6 cellular contexts compared by ENCODE assay signal in genomic region chr11:66315921-66316811, GRCh38. TPM values are rescaled to one million over a fixed set of nuclear protein-coding genes. Genes with fewer than 3 reads are reported as not detected.
A peak's percentile ranks its signal among the peaks of the same experiment; 100 is the strongest.
DNase-seq lines count a peak whose midpoint lies in the region; FAIRE-seq and TF ChIP-seq lines count a peak whose summit lies in the region.

No MANE protein-coding gene starts in this region.

- H3K27me3 Mint-ChIP-seq in MCF 10A (ENCODE audit: insufficient read depth, unreplicated experiment): no peaks in the 10 kb centered on the region
- H3K27me3 Mint-ChIP-seq in type B pancreatic cell: peaks cover 3% of the 10 kb centered on the region

- DNase-seq in MCF 10A (ENCODE audit: unreplicated experiment): no peak
- no peak for DNase-seq in mammary epithelial cell
- no peak for DNase-seq in keratinocyte (ENCODE audit: low read depth, low spot score)
- no peak for DNase-seq in type B pancreatic cell (ENCODE audit: extremely low spot score, unreplicated experiment)
- no peak for DNase-seq in NAMALWA (ENCODE audit: low spot score)
- DNase-seq in NCI-H1436 treated with DMSO at 0.1 percent for 48 hours (lab: John Stamatoyannopoulos, UW): no peak

- no peak for FAIRE-seq in keratinocyte (lab: Jason Lieb, UNC)

- H3K36me3 ChIP-seq in mammary epithelial cell (ENCODE audit: insufficient read depth, low read length) (no peaks in the 10 kb centered on the region), keratinocyte (ENCODE audit: control insufficient read depth in 2 of 2, extremely low read depth in 1 of 2, insufficient read depth in 2 of 2, low read length in 2 of 2) (no peaks in the 10 kb centered on the region)

- H3K36me3 Mint-ChIP-seq in MCF 10A (ENCODE audit: insufficient read depth, unreplicated experiment) (no peaks in the 10 kb centered on the region), type B pancreatic cell (no peaks in the 10 kb centered on the region)

- 85% methylated on average over 24 of the region's 52 CpGs for WGBS in mammary epithelial cell (ENCODE audit: low coverage, missing lambda C conversion rate)

- in situ Hi-C loops in mammary epithelial cell (cut with MboI; ENCODE audit: low sequenced_read_pairs in 2 of 2): no loop called here

- TF ChIP-seq CTCF in MCF 10A (IDR thresholded peaks at IDR 0.05; ENCODE audit: unreplicated experiment) (no peak), mammary epithelial cell (conservative IDR thresholded peaks at IDR 0.05 in 1 of 2, IDR thresholded peaks at IDR 0.05 in 1 of 2; ENCODE audit: extremely low read depth in 1 of 2, insufficient read depth in 1 of 2, low read depth in 1 of 2, low read length in 2 of 2) (no peak), keratinocyte (optimal IDR thresholded peaks at IDR 0.05 in 1 of 3, IDR thresholded peaks at IDR 0.05 in 1 of 3, conservative IDR thresholded peaks at IDR 0.05 in 1 of 3; ENCODE audit: extremely low read depth in 1 of 3, insufficient read depth in 2 of 3, low read length in 3 of 3) (no peak), type B pancreatic cell (conservative IDR thresholded peaks at IDR 0.05) (no peak)

- H3K79me2 ChIP-seq in mammary epithelial cell (ENCODE audit: insufficient read depth, low read length): no peaks in the 10 kb centered on the region
- no peaks in the 10 kb centered on the region for H3K79me2 ChIP-seq in keratinocyte (ENCODE audit: control insufficient read depth, insufficient read depth, low read length)

- intact Hi-C loops in MCF 10A (cut with micrococcal nuclease): no loop called here
- intact Hi-C loops in mammary epithelial cell (cut with micrococcal nuclease): no loop called here

- H3K4me1 ChIP-seq in mammary epithelial cell (ENCODE audit: insufficient read depth, low read length) (peaks cover 17% of the 10 kb centered on the region), keratinocyte (ENCODE audit: control insufficient read depth, extremely low read depth, insufficient read depth, low read length) (peaks cover 16% of the 10 kb centered on the region)

- H3K9ac ChIP-seq in mammary epithelial cell (ENCODE audit: insufficient read depth, low read length): no peak overlapping the region
- H3K9ac ChIP-seq in keratinocyte (ENCODE audit: control insufficient read depth, extremely low read depth, insufficient read depth, low read length): no peak overlapping the region

- H2AFZ ChIP-seq in mammary epithelial cell (ENCODE audit: low read depth, low read length): no peak overlapping the region
- H2AFZ ChIP-seq in keratinocyte (ENCODE audit: control insufficient read depth, low read length): peak overlapping the region; percentile 26

- dilution Hi-C loops in mammary epithelial cell (cut with HindIII; ENCODE audit: low sequenced_read_pairs): no loop called here
- dilution Hi-C loops in keratinocyte (cut with MboI; ENCODE audit: extremely low pct_ligation_motif_present, low sequenced_read_pairs): no loop called here

- POLR2A ChIA-PET in MCF 10A (lab: Yijun Ruan, JAX): interaction anchor here (0.7 to 2.2 kb wide), 2 partner anchors 15 to 27 kb away, joined by 4 to 5 read pairs; partner anchors contain the start of gene YIF1A

- H3K4me3 ChIP-seq in mammary epithelial cell (replicated peaks in 1 of 3; ENCODE audit: insufficient read depth in 1 of 3, low read depth in 2 of 3, low read length in 3 of 3) (no peak overlapping the region), keratinocyte (ENCODE audit: control insufficient read depth in 2 of 3, extremely low read depth in 1 of 3, insufficient read depth in 2 of 3, low read depth in 1 of 3, low read length in 3 of 3) (no peak overlapping the region)

- no peaks in the 10 kb centered on the region for H3K9me3 ChIP-seq in mammary epithelial cell (replicated peaks; ENCODE audit: insufficient read depth, low read length)
- H3K9me3 ChIP-seq in keratinocyte (ENCODE audit: control insufficient read depth, low read depth, low read length): no peaks in the 10 kb centered on the region

- H3K9me3 Mint-ChIP-seq in MCF 10A (ENCODE audit: unreplicated experiment) (no peaks in the 10 kb centered on the region), type B pancreatic cell (peaks cover 6% of the 10 kb centered on the region)

- BruUV-seq in MCF 10A (replicated peaks; lab: Mats Ljungman, UMichigan) (no TSS peak), mammary epithelial cell (replicated peaks; lab: Mats Ljungman, UMichigan) (no TSS peak)

- H3K4me1 Mint-ChIP-seq in MCF 10A (ENCODE audit: insufficient read depth, unreplicated experiment) (peaks cover 25% of the 10 kb centered on the region), type B pancreatic cell (ENCODE audit: unreplicated experiment) (peaks cover 29% of the 10 kb centered on the region)

- H3K27me3 ChIP-seq in mammary epithelial cell (ENCODE audit: insufficient read depth, low read length): no peaks in the 10 kb centered on the region
- peaks cover 11% of the 10 kb centered on the region for H3K27me3 ChIP-seq in keratinocyte (ENCODE audit: control insufficient read depth, extremely low read depth, insufficient read depth, low read length)

- H3K4me2 ChIP-seq in mammary epithelial cell (ENCODE audit: insufficient read depth, low read depth, low read length) (no peak overlapping the region), keratinocyte (ENCODE audit: control insufficient read depth, extremely low read depth, insufficient read depth, low read depth, low read length) (peak overlapping the region; percentile 16)

- H3K4me3 Mint-ChIP-seq in MCF 10A (ENCODE audit: unreplicated experiment) (no peak overlapping the region), type B pancreatic cell (peak overlapping the region; percentile 46)

- H4K20me1 ChIP-seq in mammary epithelial cell (ENCODE audit: insufficient read depth, low read length): no peaks in the 10 kb centered on the region
- no peaks in the 10 kb centered on the region for H4K20me1 ChIP-seq in keratinocyte (ENCODE audit: control insufficient read depth, extremely low read depth, insufficient read depth, low read length)

- no peaks in the 10 kb centered on the region for H3K9me1 ChIP-seq in keratinocyte (ENCODE audit: control insufficient read depth, extremely low read depth, insufficient read depth, low read length)

- CTCF ChIA-PET in MCF 10A (lab: Yijun Ruan, JAX): interaction anchor here (0.6 kb wide), 1 partner anchor 121 kb away, joined by 3 read pairs; no protein-coding TSS in a partner anchor
- CTCF ChIA-PET in mammary epithelial cell (lab: Charles Lee; ENCODE audit: low non-redundant PET): no interaction called here

- H3K27ac ChIP-seq in mammary epithelial cell (ENCODE audit: insufficient read depth, low read depth, low read length) (no peak overlapping the region), keratinocyte (ENCODE audit: control insufficient read depth, insufficient read depth, low read length) (no peak overlapping the region)

- H3K27ac Mint-ChIP-seq in MCF 10A (ENCODE audit: low read depth, unreplicated experiment): peak overlapping the region; percentile 77
- peak overlapping the region; percentile 40 for H3K27ac Mint-ChIP-seq in type B pancreatic cell

RNA-seq across cellular contexts. Expression of gene CD248, which starts 0.7 kb away (rescaled TPM):
- total RNA-seq in MCF 10A (2022) (not detected in 2 replicates), mammary epithelial cell (under 1 TPM in 1 of 2 donors, not detected in 1; 0.67 TPM), type B pancreatic cell (ENCODE audit: low replicate concordance) (0.76 and 31.9 TPM in 2 replicates)
- polyA plus RNA-seq in mammary epithelial cell (not detected), keratinocyte (0.02 to 0.40 TPM (median 0.12 TPM) in 3 replicates)
- polyA minus RNA-seq in mammary epithelial cell (not detected), keratinocyte (0.23 to 0.52 TPM in 2 of 3 replicates, not detected in the other)
- 0.37 TPM for polyA plus RNA-seq in keratinocyte (2011; ENCODE audit: low read depth)
- polyA plus RNA-seq in keratinocyte (2011; cell fraction: cytosol; rRNA removed): 0.05 and 0.06 TPM in 2 replicates
- 0.31 and 0.40 TPM in 2 replicates for polyA plus RNA-seq in keratinocyte (2011; cell fraction: nucleus; rRNA removed)
- 0.06 and 1.2 TPM in 2 replicates for polyA plus RNA-seq in keratinocyte (2012; ENCODE audit: low replicate concordance)
- polyA minus RNA-seq in keratinocyte (2011; cell fraction: cytosol; rRNA and poly(A)+ RNA removed): not detected
- polyA minus RNA-seq in keratinocyte (2011; cell fraction: nucleus; rRNA and poly(A)+ RNA removed): 0.21 TPM in 1 of 2 replicates, not detected in the other

RNA-seq across cellular contexts. Expression of gene RIN1, which starts 20.1 kb away (rescaled TPM):
- total RNA-seq in MCF 10A (2022): 38.7 and 50.2 TPM in 2 replicates
- 10 to 100 TPM; 28.5 to 75.6 TPM for total RNA-seq in mammary epithelial cell
- polyA plus RNA-seq in mammary epithelial cell: 22.4 TPM
- polyA minus RNA-seq in mammary epithelial cell: 25.0 TPM
- 10.6 to 18.6 TPM (median 16.1 TPM) in 3 replicates for polyA plus RNA-seq in keratinocyte
- 7.9 TPM for polyA plus RNA-seq in keratinocyte (2011; ENCODE audit: low read depth)
- polyA plus RNA-seq in keratinocyte (2011; cell fraction: cytosol; rRNA removed): 6.2 and 20.7 TPM in 2 replicates
- 19.3 and 34.2 TPM in 2 replicates for polyA plus RNA-seq in keratinocyte (2011; cell fraction: nucleus; rRNA removed)
- 28.8 and 29.9 TPM in 2 replicates for polyA plus RNA-seq in keratinocyte (2012; ENCODE audit: low replicate concordance)
- polyA minus RNA-seq in keratinocyte: 7.6 to 19.7 TPM (median 10.7 TPM) in 3 replicates
- 44.9 TPM for polyA minus RNA-seq in keratinocyte (2011; cell fraction: cytosol; rRNA and poly(A)+ RNA removed)
- 20.1 and 21.6 TPM in 2 replicates for polyA minus RNA-seq in keratinocyte (2011; cell fraction: nucleus; rRNA and poly(A)+ RNA removed)
- 2.8 and 9.5 TPM in 2 replicates for total RNA-seq in type B pancreatic cell (ENCODE audit: low replicate concordance)

RNA-seq across cellular contexts. Expression of gene TMEM151A, which starts 24.5 kb away (rescaled TPM):
- total RNA-seq in MCF 10A (2022) (0.12 TPM in 1 of 2 replicates, not detected in the other), mammary epithelial cell (under 1 TPM; 0.17 to 0.26 TPM), type B pancreatic cell (ENCODE audit: low replicate concordance) (2.1 and 2.6 TPM in 2 replicates)
- polyA plus RNA-seq in mammary epithelial cell (0.06 TPM), keratinocyte (0.05 to 0.18 TPM in 2 of 3 replicates, not detected in the other)
- polyA minus RNA-seq in mammary epithelial cell (not detected), keratinocyte (0.23 TPM in 1 of 3 replicates, not detected in the others)
- polyA plus RNA-seq in keratinocyte (2011; ENCODE audit: low read depth): not detected
- 0.05 and 0.16 TPM in 2 replicates for polyA plus RNA-seq in keratinocyte (2011; cell fraction: cytosol; rRNA removed)
- 0.22 and 0.40 TPM in 2 replicates for polyA plus RNA-seq in keratinocyte (2011; cell fraction: nucleus; rRNA removed)
- polyA plus RNA-seq in keratinocyte (2012; ENCODE audit: low replicate concordance): 0.08 TPM in 1 of 2 replicates, not detected in the other
- not detected for polyA minus RNA-seq in keratinocyte (2011; cell fraction: cytosol; rRNA and poly(A)+ RNA removed)
- 0.31 and 0.32 TPM in 2 replicates for polyA minus RNA-seq in keratinocyte (2011; cell fraction: nucleus; rRNA and poly(A)+ RNA removed)

RNA-seq across cellular contexts. Expression of gene YIF1A, which starts 27.2 kb away (rescaled TPM):
- total RNA-seq in MCF 10A (2022) (143 and 144 TPM in 2 replicates), mammary epithelial cell (100 to 1,000 TPM; 103 to 125 TPM), type B pancreatic cell (ENCODE audit: low replicate concordance) (87.0 and 133 TPM in 2 replicates)
- polyA plus RNA-seq in mammary epithelial cell (176 TPM), keratinocyte (80.3 to 157 TPM (median 87.5 TPM) in 3 replicates)
- polyA minus RNA-seq in mammary epithelial cell (193 TPM), keratinocyte (111 to 173 TPM (median 122 TPM) in 3 replicates)
- polyA plus RNA-seq in keratinocyte (2011; ENCODE audit: low read depth): 14.7 TPM
- polyA plus RNA-seq in keratinocyte (2011; cell fraction: cytosol; rRNA removed): 96.1 and 149 TPM in 2 replicates
- 96.2 and 108 TPM in 2 replicates for polyA plus RNA-seq in keratinocyte (2011; cell fraction: nucleus; rRNA removed)
- polyA plus RNA-seq in keratinocyte (2012; ENCODE audit: low replicate concordance): 106 and 137 TPM in 2 replicates
- polyA minus RNA-seq in keratinocyte (2011; cell fraction: cytosol; rRNA and poly(A)+ RNA removed): 246 TPM
- 43.4 and 45.8 TPM in 2 replicates for polyA minus RNA-seq in keratinocyte (2011; cell fraction: nucleus; rRNA and poly(A)+ RNA removed)

RNA-seq across cellular contexts. Expression of gene BRMS1, which starts 28.7 kb away (rescaled TPM):
- total RNA-seq in MCF 10A (2022) (53.2 and 55.4 TPM in 2 replicates), mammary epithelial cell (10 to 100 TPM; 56.3 to 69.4 TPM), type B pancreatic cell (ENCODE audit: low replicate concordance) (35.1 and 42.4 TPM in 2 replicates)
- polyA plus RNA-seq in mammary epithelial cell (75.0 TPM), keratinocyte (61.4 to 65.8 TPM (median 64.8 TPM) in 3 replicates)
- polyA minus RNA-seq in mammary epithelial cell (32.9 TPM), keratinocyte (14.7 to 32.2 TPM (median 21.4 TPM) in 3 replicates)
- polyA plus RNA-seq in keratinocyte (2011; ENCODE audit: low read depth): 31.0 TPM
- 37.7 and 68.6 TPM in 2 replicates for polyA plus RNA-seq in keratinocyte (2011; cell fraction: cytosol; rRNA removed)
- 44.0 and 44.5 TPM in 2 replicates for polyA plus RNA-seq in keratinocyte (2011; cell fraction: nucleus; rRNA removed)
- polyA plus RNA-seq in keratinocyte (2012; ENCODE audit: low replicate concordance): 38.4 and 73.3 TPM in 2 replicates
- polyA minus RNA-seq in keratinocyte (2011; cell fraction: cytosol; rRNA and poly(A)+ RNA removed): 28.6 TPM
- 9.1 and 10.6 TPM in 2 replicates for polyA minus RNA-seq in keratinocyte (2011; cell fraction: nucleus; rRNA and poly(A)+ RNA removed)
